In genomic region chr18:48538531-48539405, GRCh38 we compare ENCODE assay signal across 8 cellular contexts. TPM values are rescaled to one million over a fixed set of nuclear protein-coding genes. Genes with fewer than 3 reads are reported as not detected.
A peak's percentile ranks its signal among the peaks of the same experiment; 100 is the strongest.
DNase-seq lines count a peak whose midpoint lies in the region; ATAC-seq and TF ChIP-seq lines count a peak whose summit lies in the region.

Gene CTIF, plus strand, starts transcription at chr18:48539031. Its CDS starts 80,535 bp downstream, at chr18:48619566.

- H3K4me1 ChIP-seq in HUES64 (ENCODE audit: insufficient read depth, low read length) (peaks cover 29% of the 10 kb centered on the region), OCI-LY3 (ENCODE audit: low read length) (peaks cover 15% of the 10 kb centered on the region), esophagus (ENCODE audit: control insufficient read depth in 2 of 2, insufficient read depth in 2 of 2, low read length in 1 of 2) (peaks cover 0 to 5% of the 10 kb centered on the region in 2 donors)

- H3K4me3 Mint-ChIP-seq in activated T-cell treated with anti-CD3 and anti-CD28 coated beads, Interleukin-2, amount 50 U/mL, for 24 hours, result peak within 1 kb of the TSS; percentile 77

- peak within 1 kb of the TSS; percentile 90 for H3K4me2 ChIP-seq in OCI-LY3 (ENCODE audit: low read length)

- H3K27me3 Mint-ChIP-seq in activated T-cell treated with anti-CD3 and anti-CD28 coated beads, Interleukin-2, amount 50 U/mL, for 24 hours, result peaks cover 26% of the 10 kb centered on the region

- H3K9ac ChIP-seq in HUES64 (ENCODE audit: low read depth, low read length) (peak within 1 kb of the TSS; percentile 80), OCI-LY3 (ENCODE audit: low read length) (peak within 1 kb of the TSS; percentile 70)

- H3K27ac ChIP-seq in HUES64 (ENCODE audit: low read depth, low read length), result peak within 1 kb of the TSS; percentile 91
- H3K27ac ChIP-seq in OCI-LY3 (ENCODE audit: low read length), result no peak within 1 kb of the TSS
- H3K27ac ChIP-seq in esophagus (ENCODE audit: low read depth in 2 of 2, low read length in 1 of 2), result peak within 1 kb of the TSS; percentile 94

- DNase-seq in DMS 273 treated with DMSO at 0.1 percent for 48 hours (lab: John Stamatoyannopoulos, UW) (peak; percentile 97), mucosa of gallbladder (ENCODE audit: low spot score) (peak; percentile 96)
- peak; percentile 78 for DNase-seq in activated T-cell treated with anti-CD3 and anti-CD28 coated beads, Interleukin-2, amount 50 U/mL, for 24 hours
- DNase-seq in stimulated activated CD8-positive, alpha-beta memory T cell treated with anti-CD3 and anti-CD28 coated beads, Interleukin-7, amount 100 ng/mL, for 24 hours (ENCODE audit: low read depth), result peak; percentile 40

- under 1% methylated on average over 53 of the region's 54 CpGs for WGBS in HUES64
- 4% methylated on average over 53 to 54 of the region's 54 CpGs for WGBS in esophagus, 2 donors

- H3K4me3 ChIP-seq in HUES64 (ENCODE audit: low read length) (peak within 1 kb of the TSS; percentile 72), OCI-LY3 (ENCODE audit: low read length) (peak within 1 kb of the TSS; percentile 83), esophagus (ENCODE audit: low read depth in 1 of 2, low read length in 2 of 2) (peak within 1 kb of the TSS; percentile 71 to 72)

- H3K4me1 Mint-ChIP-seq in activated T-cell treated with anti-CD3 and anti-CD28 coated beads, Interleukin-2, amount 50 U/mL, for 24 hours (ENCODE audit: low read depth), result peaks cover 19% of the 10 kb centered on the region

- H3K79me2 ChIP-seq in OCI-LY3 (ENCODE audit: low read length), result peaks cover 28% of the 10 kb centered on the region

- H3K9me3 ChIP-seq in HUES64 (ENCODE audit: insufficient read depth, low read depth, low read length) (no peaks in the 10 kb centered on the region), OCI-LY3 (ENCODE audit: insufficient read depth, low read length) (no peaks in the 10 kb centered on the region), esophagus (ENCODE audit: control insufficient read depth in 2 of 2, insufficient read depth in 1 of 2, low read depth in 1 of 2, low read length in 1 of 2) (no peaks in the 10 kb centered on the region)

- peak within 1 kb of the TSS; percentile 98 for H2AFZ ChIP-seq in OCI-LY3 (ENCODE audit: low read depth, low read length)

- H3K27me3 ChIP-seq in HUES64 (ENCODE audit: insufficient read depth, low read length) (peaks cover 29% of the 10 kb centered on the region), OCI-LY3 (ENCODE audit: low read depth, low read length) (no peaks in the 10 kb centered on the region), esophagus (ENCODE audit: control insufficient read depth in 1 of 2, insufficient read depth in 2 of 2, low read length in 2 of 2) (no peaks in the 10 kb centered on the region)

- ATAC-seq in GM21526 (IDR thresholded peaks at IDR 0.05; ENCODE audit: low FRiP score, unreplicated experiment), result peak; percentile 76

- no peak for TF ChIP-seq CTCF in OCI-LY3 (IDR thresholded peaks at IDR 0.05; ENCODE audit: low read depth, low read length)

- H3K36me3 Mint-ChIP-seq in activated T-cell treated with anti-CD3 and anti-CD28 coated beads, Interleukin-2, amount 50 U/mL, for 24 hours (ENCODE audit: low read depth), result no peaks in the 10 kb centered on the region

- no peaks in the 10 kb centered on the region for H3K36me3 ChIP-seq in HUES64 (ENCODE audit: insufficient read depth, low read length)
- no peaks in the 10 kb centered on the region for H3K36me3 ChIP-seq in OCI-LY3 (replicated peaks; ENCODE audit: low read depth, low read length)
- no peaks in the 10 kb centered on the region for H3K36me3 ChIP-seq in esophagus (ENCODE audit: control insufficient read depth in 2 of 2, insufficient read depth in 2 of 2, low read length in 1 of 2)

- H3K27ac Mint-ChIP-seq in activated T-cell treated with anti-CD3 and anti-CD28 coated beads, Interleukin-2, amount 50 U/mL, for 24 hours, result no peak within 1 kb of the TSS

- peaks cover 24% of the 10 kb centered on the region for H4K20me1 ChIP-seq in OCI-LY3 (ENCODE audit: insufficient read depth, low read length)

- no peaks in the 10 kb centered on the region for H3K9me3 Mint-ChIP-seq in activated T-cell treated with anti-CD3 and anti-CD28 coated beads, Interleukin-2, amount 50 U/mL, for 24 hours

RNA-seq across cellular contexts. Expression of gene CTIF, which starts in this region (rescaled TPM):
- polyA plus RNA-seq in HUES64 (2013, experiment 1 of 2), result 10.9 TPM
- 10.5 TPM for polyA plus RNA-seq in HUES64 (2013, experiment 2 of 2)
- polyA plus RNA-seq in esophagus, result 10 to 100 TPM; 11.8 to 22.7 TPM
- 101 TPM for total RNA-seq in mucosa of gallbladder

Comparison
In these comparisons a context has a peak if more than half of its experiments do, and no peak if none do; other contexts are left out.
1. DNase-seq: peak in every context shown above with its lines; median percentile 97 in DMS 273 treated with DMSO at 0.1 percent for 48 hours; 96 in mucosa of gallbladder; 78 in activated T-cell treated with anti-CD3 and anti-CD28 coated beads, Interleukin-2, amount 50 U/mL, for 24 hours; 40 in stimulated activated CD8-positive, alpha-beta memory T cell treated with anti-CD3 and anti-CD28 coated beads, Interleukin-7, amount 100 ng/mL, for 24 hours.